In genomic region chr5:95630394-95630917, GRCh38 we compare ENCODE assay signal across 26 cellular contexts. TPM values are rescaled to one million over a fixed set of nuclear protein-coding genes. Genes with fewer than 3 reads are reported as not detected.
"Had no signal": no experiment of that assay in that cellular context is flagged by ENCODE, and none has a peak within 500 bp of the region (broad histone marks: within the 10 kb centered on the region; RNA-seq: fewer than 3 reads in every experiment).

No MANE protein-coding gene starts in this region.

- H3K36me3 ChIP-seq: adrenal gland, esophagus muscularis mucosa, heart right ventricle, left ventricle myocardium inferior, thyroid gland had no signal

- H3K9me3 Mint-ChIP-seq: immature natural killer cell, memory B cell had no signal

- H3K27me3 Mint-ChIP-seq: memory B cell had no signal

- H3K9me3 ChIP-seq: adrenal gland, esophagus muscularis mucosa, heart right ventricle, left ventricle myocardium inferior, thyroid gland had no signal

- H3K27ac ChIP-seq: adrenal gland, esophagus muscularis mucosa, left ventricle myocardium inferior, thyroid gland had no signal

- H3K27ac Mint-ChIP-seq: activated CD4-positive, alpha-beta T cell treated with anti-CD3 and anti-CD28 coated beads, Interleukin-2, amount 10 ng/mL, durations not matched to agents 7 days and 5 days; immature natural killer cell; memory B cell; nephron had no signal

- FAIRE-seq: bronchial epithelial cell, endothelial cell of umbilical vein had no signal

- H3K4me3 Mint-ChIP-seq: activated CD4-positive, alpha-beta T cell treated with anti-CD3 and anti-CD28 coated beads, Interleukin-2, amount 10 ng/mL, durations not matched to agents 7 days and 5 days; immature natural killer cell; memory B cell; nephron had no signal

- H3K27me3 ChIP-seq: adrenal gland, esophagus muscularis mucosa, heart right ventricle, thyroid gland had no signal

- H3K4me1 Mint-ChIP-seq: nephron had no signal

- DNase-seq: activated CD4-positive, alpha-beta T cell treated with anti-CD3 and anti-CD28 coated beads, Interleukin-2, amount 10 ng/mL, durations not matched to agents 7 days and 5 days; activated CD8-positive, alpha-beta memory T cell treated with anti-CD3 and anti-CD28 coated beads, Interleukin-2, amount 50 U/mL, for 4 hours; activated gamma-delta T cell treated with Interleukin-2 at 50 U/mL for 16 hours; activated T-cell treated with anti-CD3 and anti-CD28 coated beads, Interleukin-2, amount 50 U/mL, for 48 hours; cerebellar nuclear complex; effector memory CD4-positive, alpha-beta T cell; heart right ventricle; immature natural killer cell; left ventricle myocardium inferior; posterior cingulate gyrus; retina; stimulated activated CD4-positive, alpha-beta T cell treated with anti-CD3 and anti-CD28 coated beads, Interleukin-12 subunit alpha, Interleukin-12 subunit beta, amount 100 ng/mL, for 4 hours; stimulated activated CD4-positive, alpha-beta T cell treated with anti-CD3 and anti-CD28 coated beads, Interleukin-1b, Interleukin-23, amount 100 ng/mL, for 48 hours; stimulated activated CD8-positive, alpha-beta memory T cell treated with anti-CD3 and anti-CD28 coated beads, Interleukin-4, amount 100 ng/mL, for 48 hours; stimulated activated naive CD4-positive, alpha-beta T cell; T-helper 9 cell; thyroid gland had no signal

- H3K4me1 ChIP-seq: thyroid gland had no signal

- H3K4me3 ChIP-seq: adrenal gland, esophagus muscularis mucosa, heart right ventricle, left ventricle myocardium inferior, thyroid gland had no signal

RNA-seq across cellular contexts. Expression of gene GPR150, which starts 10.6 kb away (rescaled TPM):
- total RNA-seq: mucosa of gallbladder, urinary bladder had no signal

RNA-seq across cellular contexts. Expression of gene SPATA9, which starts 52.3 kb away (rescaled TPM):
- total RNA-seq: activated CD4-positive, alpha-beta T cell treated with anti-CD3 and anti-CD28 coated beads, Interleukin-2, amount 10 ng/mL, durations not matched to agents 7 days and 5 days; bronchial epithelial cell; dermis blood vessel endothelial cell; endothelial cell of umbilical vein; esophagus muscularis mucosa; heart right ventricle; left ventricle myocardium inferior; thyroid gland had no signal
